In the genomic region with DNA sequence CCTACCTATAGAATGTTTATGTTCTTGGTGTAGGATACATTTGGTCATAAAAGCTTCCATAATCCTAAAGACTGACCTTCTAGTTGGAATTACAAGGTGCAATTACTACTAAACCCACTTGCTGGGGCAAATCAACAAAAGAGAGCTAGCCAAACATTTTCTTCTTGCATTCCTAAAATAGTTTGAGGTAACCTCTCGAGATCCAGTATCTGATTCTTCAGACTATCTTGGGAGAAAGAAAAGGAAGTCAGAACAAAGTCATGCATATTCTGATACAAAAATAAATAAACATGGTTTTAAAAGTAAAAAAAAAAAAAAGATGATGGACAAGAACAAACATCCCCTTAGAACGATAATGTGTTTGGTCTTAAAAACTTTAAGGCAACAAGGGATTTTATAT, we compare ENCODE assay signal across 1 cellular context.
TF ChIP-seq lines count a peak whose summit lies in the region.

No MANE protein-coding gene starts in this region.

TF ChIP-seq in GM23338, 12 proteins besides CTCF, POLR2A, EP300 and RAD21 (continued from another document):
- peak; percentile 61; the same call in 1 of the 2 replicates for TF ChIP-seq ZNF462 (CRISPR knock-in tag; IDR thresholded peaks at IDR 0.05)
